Comparison of ENCODE assay signal across 7 cellular contexts in the genomic region with DNA sequence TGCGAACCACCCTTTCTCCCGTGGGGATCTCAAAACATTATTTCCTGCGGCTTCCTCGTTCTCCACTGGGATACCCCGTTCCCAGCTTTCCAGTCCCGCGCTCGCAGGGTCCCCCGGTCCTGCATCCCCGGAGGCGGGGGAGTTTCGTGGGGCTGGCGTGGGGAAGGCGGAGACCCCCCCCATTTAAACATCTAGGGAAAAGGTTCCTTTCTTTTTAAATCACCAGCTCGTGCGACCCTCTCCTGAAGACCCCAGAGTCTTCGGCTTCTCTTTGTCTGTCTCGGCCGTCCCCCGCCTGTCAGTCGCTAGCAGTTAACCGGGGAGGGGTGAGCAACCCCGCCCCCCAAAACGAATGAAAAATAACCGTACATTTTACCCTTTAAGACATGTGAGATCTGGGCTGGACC.
DNase-seq lines count a peak whose midpoint lies in the region; TF ChIP-seq lines count a peak whose summit lies in the region.

No MANE protein-coding gene starts in this region.

- H4K20me1 ChIP-seq in MM.1S (ENCODE audit: insufficient read depth, low read length), result peaks cover 2% of the 10 kb centered on the region; the same call in 1 of the 2 replicates

- peak overlapping the region; percentile 31; the same call in 1 of the 2 replicates for H3K4me2 ChIP-seq in MM.1S (ENCODE audit: low read depth, low read length)

- H3K9me3 ChIP-seq in MM.1S (replicated peaks; ENCODE audit: insufficient read depth, low read length) (no peaks in the 10 kb centered on the region), neuron (ENCODE audit: low read length) (no peaks in the 10 kb centered on the region)

- no peak overlapping the region for H3K9ac ChIP-seq in MM.1S (ENCODE audit: low read length)

- intact Hi-C loops in dendritic cell treated with granulocyte-macrophage colony-stimulating factor and Interleukin-4, amounts not matched to agents 40 ng/mL and 50 ng/mL, for 4 days (cut with micrococcal nuclease), result no loop called here

- no peaks in the 10 kb centered on the region; the same call in 1 of the 2 replicates for H3K4me1 ChIP-seq in MM.1S (ENCODE audit: low read length)
- peaks cover 27% of the 10 kb centered on the region for H3K4me1 ChIP-seq in neuron (ENCODE audit: insufficient read depth, low read length)

- no peaks in the 10 kb centered on the region for H3K36me3 Mint-ChIP-seq in dendritic cell treated with granulocyte-macrophage colony-stimulating factor and Interleukin-4, amounts not matched to agents 40 ng/mL and 50 ng/mL, for 4 days (ENCODE audit: low read depth)

- no peaks in the 10 kb centered on the region for H3K9me3 Mint-ChIP-seq in dendritic cell treated with granulocyte-macrophage colony-stimulating factor and Interleukin-4, amounts not matched to agents 40 ng/mL and 50 ng/mL, for 4 days

- H2AFZ ChIP-seq in MM.1S (ENCODE audit: low read length) (no peak overlapping the region), neuron (ENCODE audit: low read depth, low read length) (peak overlapping the region; percentile 82)

- peak overlapping the region; percentile 63 for H3K4me3 Mint-ChIP-seq in dendritic cell treated with granulocyte-macrophage colony-stimulating factor and Interleukin-4, amounts not matched to agents 40 ng/mL and 50 ng/mL, for 4 days

- H3K79me2 ChIP-seq in MM.1S (ENCODE audit: low read length), result no peaks in the 10 kb centered on the region

- H3K4me3 ChIP-seq in GM08714 (ENCODE audit: low read length) (peak overlapping the region; percentile 27), MM.1S (ENCODE audit: low read length) (no peak overlapping the region; the same call in 1 of the 2 replicates), neuron (ENCODE audit: low read length) (peak overlapping the region; percentile 66)

- no peak overlapping the region for H3K27ac ChIP-seq in MM.1S (ENCODE audit: low read length)

- no peaks in the 10 kb centered on the region; the same call in 1 of the 2 replicates for H3F3A ChIP-seq in MM.1S (ENCODE audit: insufficient read depth, low read length)

- H3K4me1 Mint-ChIP-seq in dendritic cell treated with granulocyte-macrophage colony-stimulating factor and Interleukin-4, amounts not matched to agents 40 ng/mL and 50 ng/mL, for 4 days (ENCODE audit: low read depth), result peaks cover 28% of the 10 kb centered on the region

- H3K36me3 ChIP-seq in MM.1S (replicated peaks; ENCODE audit: insufficient read depth, low read length) (no peaks in the 10 kb centered on the region), neuron (ENCODE audit: insufficient read depth, low read length) (no peaks in the 10 kb centered on the region)

- no peak overlapping the region for H3K27ac Mint-ChIP-seq in dendritic cell treated with granulocyte-macrophage colony-stimulating factor and Interleukin-4, amounts not matched to agents 40 ng/mL and 50 ng/mL, for 4 days

- H3K27me3 ChIP-seq in MM.1S (replicated peaks; ENCODE audit: insufficient read depth, low read length) (peaks cover 100% of the 10 kb centered on the region), neuron (ENCODE audit: insufficient read depth, low read length) (no peaks in the 10 kb centered on the region)

- no peaks in the 10 kb centered on the region for H3K9me2 ChIP-seq in MM.1S (replicated peaks; ENCODE audit: insufficient read depth, low read length)

- no peak for TF ChIP-seq CTCF in MM.1S (IDR thresholded peaks at IDR 0.05; ENCODE audit: low read length)

- H3K27me3 Mint-ChIP-seq in dendritic cell treated with granulocyte-macrophage colony-stimulating factor and Interleukin-4, amounts not matched to agents 40 ng/mL and 50 ng/mL, for 4 days, result peaks cover 87% of the 10 kb centered on the region

- no peak for DNase-seq in MM.1S
- DNase-seq in NCI-H2171 treated with DMSO at 0.1 percent for 48 hours (lab: John Stamatoyannopoulos, UW), result no peak
- DNase-seq in NCI-H1417 treated with DMSO at 0.1 percent for 48 hours (lab: John Stamatoyannopoulos, UW), result no peak
- DNase-seq in KG1 (lab: John Stamatoyannopoulos, UW), result no peak
